ENCODE assay signal across 11 cellular contexts in the genomic region with DNA sequence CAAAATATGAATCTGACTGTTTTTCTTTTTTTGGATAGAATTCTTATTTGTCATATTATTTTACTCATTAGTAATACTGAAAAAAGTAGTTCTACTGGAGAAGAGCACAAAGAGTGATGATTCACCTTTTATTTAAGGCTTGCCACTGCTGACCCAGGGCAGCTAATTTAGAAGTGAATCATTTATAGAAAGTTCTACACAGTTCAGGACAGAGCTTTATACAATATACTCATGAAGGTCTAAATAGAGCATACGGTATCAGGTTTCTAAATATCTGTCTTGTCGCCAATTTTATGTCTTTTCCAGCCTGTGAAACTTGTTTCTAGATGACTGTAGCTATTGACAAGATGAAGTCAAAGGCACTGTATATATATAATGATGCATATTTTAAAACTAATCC. TPM values are rescaled to one million over a fixed set of nuclear protein-coding genes. Genes with fewer than 3 reads are reported as not detected.
DNase-seq lines count a peak whose midpoint lies in the region; ATAC-seq, FAIRE-seq and TF ChIP-seq lines count a peak whose summit lies in the region.
"Had no signal": no experiment of that assay in that cellular context is flagged by ENCODE, and none has a peak within 500 bp of the region (broad histone marks: within the 10 kb centered on the region; RNA-seq: fewer than 3 reads in every experiment).

No MANE protein-coding gene starts in this region.

- FAIRE-seq in astrocyte (lab: Jason Lieb, UNC): peak; percentile 49
- FAIRE-seq: GM18507 had no signal

- H3K9me3 Mint-ChIP-seq in astrocyte (ENCODE audit: unreplicated experiment): no peaks in the 10 kb centered on the region
- H3K9me3 Mint-ChIP-seq in activated naive CD4-positive, alpha-beta T cell treated with anti-CD3 and anti-CD28 coated beads, Interleukin-2, amount 10 ng/mL, durations not matched to agents 7 days and 5 days: no peaks in the 10 kb centered on the region

- H3K9ac ChIP-seq in astrocyte (ENCODE audit: low read length): no peak overlapping the region

- H3K36me3 ChIP-seq in astrocyte (ENCODE audit: insufficient read depth, low read length): no peaks in the 10 kb centered on the region
- no peaks in the 10 kb centered on the region for H3K36me3 ChIP-seq in left lung
- H3K36me3 ChIP-seq: ascending aorta had no signal

- no peak overlapping the region for H2AFZ ChIP-seq in astrocyte (ENCODE audit: low read depth, low read length)

- H3K27me3 ChIP-seq in astrocyte (ENCODE audit: insufficient read depth, low read length) (no peaks in the 10 kb centered on the region), left lung (no peaks in the 10 kb centered on the region)
- H3K27me3 ChIP-seq: ascending aorta had no signal

- no peaks in the 10 kb centered on the region for H3K36me3 Mint-ChIP-seq in astrocyte (ENCODE audit: low read depth, unreplicated experiment)
- H3K36me3 Mint-ChIP-seq in activated naive CD4-positive, alpha-beta T cell treated with anti-CD3 and anti-CD28 coated beads, Interleukin-2, amount 10 ng/mL, durations not matched to agents 7 days and 5 days: no peaks in the 10 kb centered on the region

- peak overlapping the region; percentile 35 for H3K4me2 ChIP-seq in astrocyte (ENCODE audit: low read length)

- peaks cover 5% of the 10 kb centered on the region for H3K4me1 Mint-ChIP-seq in astrocyte (ENCODE audit: low read depth, unreplicated experiment)
- H3K4me1 Mint-ChIP-seq in activated naive CD4-positive, alpha-beta T cell treated with anti-CD3 and anti-CD28 coated beads, Interleukin-2, amount 10 ng/mL, durations not matched to agents 7 days and 5 days: no peaks in the 10 kb centered on the region

- H3K9me3 ChIP-seq in astrocyte (ENCODE audit: insufficient read depth, low read depth, low read length): no peaks in the 10 kb centered on the region
- H3K9me3 ChIP-seq in left lung: no peaks in the 10 kb centered on the region
- H3K9me3 ChIP-seq: ascending aorta had no signal

- no peak overlapping the region for H3K27ac Mint-ChIP-seq in astrocyte (ENCODE audit: unreplicated experiment)
- H3K27ac Mint-ChIP-seq in activated naive CD4-positive, alpha-beta T cell treated with anti-CD3 and anti-CD28 coated beads, Interleukin-2, amount 10 ng/mL, durations not matched to agents 7 days and 5 days: no peak overlapping the region

- H3K27me3 Mint-ChIP-seq in astrocyte (ENCODE audit: low read depth, unreplicated experiment): peaks cover 3% of the 10 kb centered on the region
- H3K27me3 Mint-ChIP-seq in activated naive CD4-positive, alpha-beta T cell treated with anti-CD3 and anti-CD28 coated beads, Interleukin-2, amount 10 ng/mL, durations not matched to agents 7 days and 5 days: peaks cover 20% of the 10 kb centered on the region

- ATAC-seq in HG02759 (IDR thresholded peaks at IDR 0.05; ENCODE audit: unreplicated experiment): peak; percentile 71
- ATAC-seq in left lung: peak; percentile 60
- no peak for ATAC-seq in HG03280 (IDR thresholded peaks at IDR 0.05; ENCODE audit: unreplicated experiment)
- no peak for ATAC-seq in HG03342 (IDR thresholded peaks at IDR 0.05; ENCODE audit: unreplicated experiment)

- H3K4me3 Mint-ChIP-seq in astrocyte (ENCODE audit: unreplicated experiment): no peak overlapping the region
- no peak overlapping the region for H3K4me3 Mint-ChIP-seq in activated naive CD4-positive, alpha-beta T cell treated with anti-CD3 and anti-CD28 coated beads, Interleukin-2, amount 10 ng/mL, durations not matched to agents 7 days and 5 days

- CTCF ChIA-PET in activated naive CD4-positive, alpha-beta T cell treated with anti-CD3 and anti-CD28 coated beads, Interleukin-2, amount 10 ng/mL, durations not matched to agents 7 days and 5 days (lab: Charles Lee): interaction anchor here (1.6 kb wide), 1 partner anchor 43 kb away, joined by 6 read pairs; no protein-coding TSS in a partner anchor

- H3K27ac ChIP-seq in astrocyte (ENCODE audit: low read depth, low read length) (no peak overlapping the region), left lung (no peak overlapping the region)
- H3K27ac ChIP-seq: SK-N-MC had no signal

- peaks cover 5% of the 10 kb centered on the region for H3K4me1 ChIP-seq in astrocyte (ENCODE audit: insufficient read depth, low read length)
- H3K4me1 ChIP-seq in left lung: no peaks in the 10 kb centered on the region

- no peaks in the 10 kb centered on the region for H3K79me2 ChIP-seq in astrocyte (ENCODE audit: insufficient read depth, low read length)

- DNase-seq in GM04503 (ENCODE audit: low read depth): peak; percentile 54
- peak; percentile 91 for DNase-seq in astrocyte (ENCODE audit: low read depth)
- DNase-seq in left lung: no peak
- no peak for DNase-seq in activated CD4-positive, alpha-beta T cell treated with anti-CD3 and anti-CD28 coated beads, Interleukin-2, amount 50 U/mL, for 4 hours
- DNase-seq in activated naive CD4-positive, alpha-beta T cell treated with anti-CD3 and anti-CD28 coated beads, Interleukin-2, amount 10 ng/mL, durations not matched to agents 7 days and 5 days: no peak

- TF ChIP-seq CTCF in astrocyte (IDR thresholded peaks at IDR 0.05; ENCODE audit: insufficient read depth, low read depth, low read length) (no peak), left lung (IDR thresholded peaks at IDR 0.05) (no peak)

- H4K20me1 ChIP-seq in astrocyte (ENCODE audit: insufficient read depth, low read length): no peaks in the 10 kb centered on the region

- intact Hi-C loops in left lung (cut with DNase I): no loop called here

- H3K4me3 ChIP-seq in astrocyte (ENCODE audit: insufficient read depth, low read depth, low read length): no peak overlapping the region
- H3K4me3 ChIP-seq in left lung: no peak overlapping the region
- H3K4me3 ChIP-seq: ascending aorta, SK-N-MC had no signal

RNA-seq across cellular contexts. Expression of a gene that starts 25.0 kb away (rescaled TPM):
- total RNA-seq in astrocyte (not detected in 2 replicates), left lung (1 to 10 TPM; 1.2 to 2.2 TPM)

Comparison
In these comparisons a context has a peak if more than half of its experiments do, and no peak if none do; other contexts are left out.
1. DNase-seq: peak in GM04503 (single experiment) and astrocyte (single experiment); none in left lung (0 of 2), activated CD4-positive, alpha-beta T cell treated with anti-CD3 and anti-CD28 coated beads, Interleukin-2, amount 50 U/mL, for 4 hours (0 of 2) and activated naive CD4-positive, alpha-beta T cell treated with anti-CD3 and anti-CD28 coated beads, Interleukin-2, amount 10 ng/mL, durations not matched to agents 7 days and 5 days (single experiment).
2. ATAC-seq: peak in HG02759 (single experiment) and left lung (single experiment); none in HG03280 (single experiment) and HG03342 (single experiment).